ENCODE assay signal across 8 cellular contexts in the genomic region with DNA sequence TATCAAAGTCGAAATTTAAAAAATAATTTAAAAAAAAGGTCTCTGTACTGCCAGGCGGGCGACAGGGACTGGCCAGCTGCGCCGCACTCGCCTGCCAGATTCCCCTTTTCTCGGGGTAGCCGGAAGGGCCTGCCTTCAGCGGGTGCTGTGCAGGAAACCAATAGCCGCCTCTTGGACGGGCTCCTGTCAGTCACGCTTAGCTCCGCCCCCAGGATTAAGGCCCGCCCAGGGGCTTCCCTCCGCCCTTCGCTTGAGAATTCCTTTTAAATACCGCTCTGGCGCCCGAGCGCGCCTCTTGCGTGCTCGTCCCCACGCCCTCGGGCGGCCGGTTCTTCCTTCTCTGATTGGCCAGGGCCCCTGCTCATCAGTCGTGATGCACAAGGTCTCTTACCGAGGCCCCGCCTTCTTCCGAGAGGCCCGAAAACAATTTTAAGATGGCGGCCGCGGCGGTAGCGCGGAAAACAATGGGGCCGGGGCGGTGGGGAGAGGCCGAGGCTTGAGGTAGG. TPM values are rescaled to one million over a fixed set of nuclear protein-coding genes. Genes with fewer than 3 reads are reported as not detected.
DNase-seq lines count a peak whose midpoint lies in the region; ATAC-seq and TF ChIP-seq lines count a peak whose summit lies in the region.

A gene with protein sequence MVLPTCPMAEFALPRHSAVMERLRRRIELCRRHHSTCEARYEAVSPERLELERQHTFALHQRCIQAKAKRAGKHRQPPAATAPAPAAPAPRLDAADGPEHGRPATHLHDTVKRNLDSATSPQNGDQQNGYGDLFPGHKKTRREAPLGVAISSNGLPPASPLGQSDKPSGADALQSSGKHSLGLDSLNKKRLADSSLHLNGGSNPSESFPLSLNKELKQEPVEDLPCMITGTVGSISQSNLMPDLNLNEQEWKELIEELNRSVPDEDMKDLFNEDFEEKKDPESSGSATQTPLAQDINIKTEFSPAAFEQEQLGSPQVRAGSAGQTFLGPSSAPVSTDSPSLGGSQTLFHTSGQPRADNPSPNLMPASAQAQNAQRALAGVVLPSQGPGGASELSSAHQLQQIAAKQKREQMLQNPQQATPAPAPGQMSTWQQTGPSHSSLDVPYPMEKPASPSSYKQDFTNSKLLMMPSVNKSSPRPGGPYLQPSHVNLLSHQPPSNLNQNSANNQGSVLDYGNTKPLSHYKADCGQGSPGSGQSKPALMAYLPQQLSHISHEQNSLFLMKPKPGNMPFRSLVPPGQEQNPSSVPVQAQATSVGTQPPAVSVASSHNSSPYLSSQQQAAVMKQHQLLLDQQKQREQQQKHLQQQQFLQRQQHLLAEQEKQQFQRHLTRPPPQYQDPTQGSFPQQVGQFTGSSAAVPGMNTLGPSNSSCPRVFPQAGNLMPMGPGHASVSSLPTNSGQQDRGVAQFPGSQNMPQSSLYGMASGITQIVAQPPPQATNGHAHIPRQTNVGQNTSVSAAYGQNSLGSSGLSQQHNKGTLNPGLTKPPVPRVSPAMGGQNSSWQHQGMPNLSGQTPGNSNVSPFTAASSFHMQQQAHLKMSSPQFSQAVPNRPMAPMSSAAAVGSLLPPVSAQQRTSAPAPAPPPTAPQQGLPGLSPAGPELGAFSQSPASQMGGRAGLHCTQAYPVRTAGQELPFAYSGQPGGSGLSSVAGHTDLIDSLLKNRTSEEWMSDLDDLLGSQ (plus strand): TSS at position 411 of the 506 bp plus-strand sequence. CDS start 291 bp downstream, outside the sequence.

- peak; percentile 92 for ATAC-seq in HG03442 (IDR thresholded peaks at IDR 0.05; ENCODE audit: unreplicated experiment)
- ATAC-seq in activated CD4-positive, alpha-beta T cell treated with anti-CD3 and anti-CD28 coated beads for 36 hours, result peak; percentile 95

- POLR2A ChIA-PET in activated CD4-positive, alpha-beta T cell treated with anti-CD3 and anti-CD28 coated beads for 36 hours (lab: Charles Lee), result interaction anchor here (0.5 to 1.7 kb wide), 12 partner anchors 28 to 173 kb away, joined by 3 to 13 read pairs (median 4); a partner anchor contains a TSS

- intact Hi-C loops in activated CD4-positive, alpha-beta T cell treated with anti-CD3 and anti-CD28 coated beads for 36 hours (cut with DNase I, micrococcal nuclease), result loop anchor here (1.0 to 10.0 kb wide), 13 partner anchors 34 to 1108 kb away; a partner anchor contains a TSS

- H3K4me3 Mint-ChIP-seq in activated CD4-positive, alpha-beta T cell treated with anti-CD3 and anti-CD28 coated beads for 36 hours, result peak within 1 kb of the TSS; percentile 92

- peaks cover 43% of the 10 kb centered on the region for H3K4me1 Mint-ChIP-seq in activated CD4-positive, alpha-beta T cell treated with anti-CD3 and anti-CD28 coated beads for 36 hours

- H3K27ac Mint-ChIP-seq in activated CD4-positive, alpha-beta T cell treated with anti-CD3 and anti-CD28 coated beads for 36 hours, result peak within 1 kb of the TSS; percentile 94

- H3K9me3 Mint-ChIP-seq in activated CD4-positive, alpha-beta T cell treated with anti-CD3 and anti-CD28 coated beads for 36 hours (ENCODE audit: low read depth), result no peaks in the 10 kb centered on the region

- CTCF ChIA-PET in activated CD4-positive, alpha-beta T cell treated with anti-CD3 and anti-CD28 coated beads for 36 hours (lab: Charles Lee), result interaction anchor here (0.7 to 1.8 kb wide), 13 partner anchors 12 to 109 kb away, joined by 3 to 9 read pairs (median 4); a partner anchor contains a TSS

- H3K36me3 ChIP-seq in kidney epithelial cell (ENCODE audit: control insufficient read depth, insufficient read depth, low read length), result peaks cover 2% of the 10 kb centered on the region

- peak within 1 kb of the TSS; percentile 78 for H3K4me3 ChIP-seq in choroid plexus epithelial cell (ENCODE audit: low read depth, low read length)
- peak within 1 kb of the TSS; percentile 71 for H3K4me3 ChIP-seq in kidney epithelial cell (ENCODE audit: low read depth, low read length)

- H3K27me3 ChIP-seq in kidney epithelial cell (ENCODE audit: control insufficient read depth, insufficient read depth, low read length), result no peaks in the 10 kb centered on the region

- peaks cover 42% of the 10 kb centered on the region for H3K36me3 Mint-ChIP-seq in activated CD4-positive, alpha-beta T cell treated with anti-CD3 and anti-CD28 coated beads for 36 hours (ENCODE audit: low read depth)

- no peaks in the 10 kb centered on the region for H3K27me3 Mint-ChIP-seq in activated CD4-positive, alpha-beta T cell treated with anti-CD3 and anti-CD28 coated beads for 36 hours

- peak; percentile 100 for DNase-seq in Ammon's horn (ENCODE audit: low spot score)
- DNase-seq in GM19238 (ENCODE audit: insufficient read length, low spot score), result peak; percentile 96
- peak; percentile 99 to 100 for DNase-seq in NCI-H524 (lab: John Stamatoyannopoulos, UW)
- peak; percentile 99 for DNase-seq in activated CD4-positive, alpha-beta T cell treated with anti-CD3 and anti-CD28 coated beads for 36 hours
- DNase-seq in choroid plexus epithelial cell (ENCODE audit: low read depth), result peak; percentile 100
- DNase-seq in kidney epithelial cell (ENCODE audit: low read depth), result peak; percentile 100
- DNase-seq in stimulated activated CD4-positive, alpha-beta T cell treated with anti-CD3 and anti-CD28 coated beads, Interleukin-15, amount 100 ng/mL, for 48 hours (ENCODE audit: low read depth in 2 of 2), result peak; percentile 98 to 99

- no peak for TF ChIP-seq CTCF in choroid plexus epithelial cell (conservative IDR thresholded peaks at IDR 0.05; ENCODE audit: low read depth, low read length)
- no peak for TF ChIP-seq CTCF in kidney epithelial cell (IDR thresholded peaks at IDR 0.05; ENCODE audit: insufficient read depth, low read length, poor library complexity, severe bottlenecking)

RNA-seq across cellular contexts. Expression of the gene that starts here (rescaled TPM):
- 10 to 100 TPM; 25.4 to 32.6 TPM for total RNA-seq in activated CD4-positive, alpha-beta T cell treated with anti-CD3 and anti-CD28 coated beads for 36 hours
- 17.5 and 18.8 TPM in 2 replicates for total RNA-seq in kidney epithelial cell

Comparison
In these comparisons a context has a peak if more than half of its experiments do, and no peak if none do; other contexts are left out.
1. Peak in every context shown above with its lines: DNase-seq, ATAC-seq and H3K4me3 ChIP-seq.